10 cellular contexts compared by ENCODE assay signal in the genomic region with DNA sequence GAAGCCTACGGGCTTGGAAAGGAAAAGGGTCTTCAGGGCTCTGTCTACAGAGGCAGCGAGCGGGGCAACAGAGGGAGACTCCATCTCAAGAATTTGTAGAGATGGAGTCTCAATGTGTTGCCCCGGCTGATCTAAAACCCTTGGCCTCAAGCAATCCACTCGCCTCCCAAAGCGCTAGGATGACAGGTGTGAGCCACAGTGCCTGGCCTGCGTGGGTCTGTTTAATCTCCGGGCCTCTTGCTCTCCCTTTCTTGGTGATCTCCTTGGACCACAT. TPM values are rescaled to one million over a fixed set of nuclear protein-coding genes. Genes with fewer than 3 reads are reported as not detected.
DNase-seq lines count a peak whose midpoint lies in the region; ATAC-seq and TF ChIP-seq lines count a peak whose summit lies in the region.
"Had no signal": no experiment of that assay in that cellular context is flagged by ENCODE, and none has a peak within 500 bp of the region (broad histone marks: within the 10 kb centered on the region; RNA-seq: fewer than 3 reads in every experiment).

No MANE protein-coding gene starts in this region.

- no peak for TF ChIP-seq POLR2A in GM18505 (IDR thresholded peaks at IDR 0.05; ENCODE audit: borderline replicate concordance, extremely low read depth, insufficient read depth, insufficient read length)

- H3K36me3 ChIP-seq in esophagus (ENCODE audit: control insufficient read depth in 2 of 2, insufficient read depth in 2 of 2, low read length in 1 of 2) (peaks cover 17 to 37% of the 10 kb centered on the region in 2 donors), rectal smooth muscle tissue (ENCODE audit: control insufficient read depth, insufficient read depth, low read length) (peaks cover 24% of the 10 kb centered on the region)

- 62 to 74% methylated on average over 8 of the region's 8 CpGs for WGBS in esophagus, 2 donors

- peaks cover 10 to 20% of the 10 kb centered on the region in 2 donors for H3K4me1 ChIP-seq in esophagus (ENCODE audit: control insufficient read depth in 2 of 2, insufficient read depth in 2 of 2, low read length in 1 of 2)
- peaks cover 19% of the 10 kb centered on the region for H3K4me1 ChIP-seq in rectal smooth muscle tissue (ENCODE audit: control insufficient read depth, insufficient read depth, low read length)

- H3K27me3 ChIP-seq in esophagus (ENCODE audit: control insufficient read depth in 1 of 2, insufficient read depth in 2 of 2, low read length in 2 of 2) (no peaks in the 10 kb centered on the region), rectal smooth muscle tissue (ENCODE audit: control insufficient read depth, insufficient read depth, low read length) (no peaks in the 10 kb centered on the region)

- ATAC-seq in GM18505 (IDR thresholded peaks at IDR 0.05; ENCODE audit: unreplicated experiment): no peak

- peak; percentile 64 for DNase-seq in ELR (ENCODE audit: low read depth)
- DNase-seq in RPMI7951 (ENCODE audit: low read depth): peak; percentile 27
- DNase-seq in NCI-H128 (lab: John Stamatoyannopoulos, UW; ENCODE audit: unreplicated experiment): no peak
- DNase-seq in COLO829 (ENCODE audit: low spot score): no peak
- DNase-seq in AG08395 (ENCODE audit: low spot score): no peak
- DNase-seq: NCI-H187 had no signal

- no peak overlapping the region for H3K9ac ChIP-seq in rectal smooth muscle tissue (ENCODE audit: low read length)

- peak overlapping the region; percentile 38 to 53 for H3K27ac ChIP-seq in esophagus (ENCODE audit: low read depth in 2 of 2, low read length in 1 of 2)
- peak overlapping the region; percentile 19 for H3K27ac ChIP-seq in rectal smooth muscle tissue (ENCODE audit: low read depth, low read length)

- H3K4me3 ChIP-seq in esophagus (ENCODE audit: low read depth in 1 of 2, low read length in 2 of 2) (no peak overlapping the region), rectal smooth muscle tissue (ENCODE audit: low read length) (no peak overlapping the region)

- no peaks in the 10 kb centered on the region for H3K9me3 ChIP-seq in esophagus (ENCODE audit: control insufficient read depth in 2 of 2, insufficient read depth in 1 of 2, low read depth in 1 of 2, low read length in 1 of 2)

RNA-seq across cellular contexts. Expression of a gene that starts 8.1 kb away (rescaled TPM):
- 1,692 and 2,035 TPM in 2 replicates for total RNA-seq in RPMI7951 (2014; rRNA removed; shearing (Covaris generic))
- 1,000 to 10,000 TPM; 2,177 to 3,000 TPM for polyA plus RNA-seq in esophagus

RNA-seq across cellular contexts. Expression of a gene that starts 14.1 kb away (rescaled TPM):
- total RNA-seq in RPMI7951 (2014; rRNA removed; shearing (Covaris generic)): not detected in 2 replicates
- under 1 TPM; 0.63 to 0.75 TPM for polyA plus RNA-seq in esophagus
- total RNA-seq: bronchial epithelial cell had no signal

RNA-seq across cellular contexts. Expression of a gene that starts 17.6 kb away (rescaled TPM):
- total RNA-seq in RPMI7951 (2014; rRNA removed; shearing (Covaris generic)): 125 and 166 TPM in 2 replicates
- polyA plus RNA-seq in esophagus: 10 to 100 TPM; 17.9 to 55.0 TPM

RNA-seq across cellular contexts. Expression of a gene that starts 19.3 kb away (rescaled TPM):
- 174 and 183 TPM in 2 replicates for total RNA-seq in RPMI7951 (2014; rRNA removed; shearing (Covaris generic))
- polyA plus RNA-seq in esophagus: 10 to 100 TPM; 21.4 to 22.0 TPM

RNA-seq across cellular contexts. Expression of a gene that starts 33.9 kb away (rescaled TPM):
- total RNA-seq in RPMI7951 (2014; rRNA removed; shearing (Covaris generic)): not detected in 2 replicates
- polyA plus RNA-seq in esophagus: under 1 TPM; 0.08 to 0.26 TPM
- total RNA-seq: bronchial epithelial cell had no signal

Comparison
In these comparisons a context has a peak if more than half of its experiments do, and no peak if none do; other contexts are left out.
1. DNase-seq: peak in ELR (single experiment) and RPMI7951 (single experiment); none in NCI-H128 (single experiment), COLO829 (single experiment) and AG08395 (single experiment).